Comparison of ENCODE assay signal across 5 cellular contexts in genomic region chr2:96065954-96066353, GRCh38. TPM values are rescaled to one million over a fixed set of nuclear protein-coding genes. Genes with fewer than 3 reads are reported as not detected.
"Had no signal": no experiment of that assay in that cellular context is flagged by ENCODE, and none has a peak within 500 bp of the region (broad histone marks: within the 10 kb centered on the region; RNA-seq: fewer than 3 reads in every experiment).

No MANE protein-coding gene starts in this region.

RNA-seq across cellular contexts. Expression of gene GPAT2, which starts 31.2 kb away (rescaled TPM):
- total RNA-seq: MCF 10A, OCI-LY7, SJSA1 had no signal
- polyA plus RNA-seq: SK-N-SH had no signal

RNA-seq across cellular contexts. Expression of gene ADRA2B, which starts 50.4 kb away (rescaled TPM):
- total RNA-seq: MCF 10A, SJSA1 had no signal
- polyA plus RNA-seq: IgD-negative memory B cell, SK-N-SH had no signal
